14 cellular contexts compared by ENCODE assay signal in genomic region chr11:125170406-125171031, GRCh38. TPM values are rescaled to one million over a fixed set of nuclear protein-coding genes. Genes with fewer than 3 reads are reported as not detected.
DNase-seq lines count a peak whose midpoint lies in the region; ATAC-seq and TF ChIP-seq lines count a peak whose summit lies in the region.
"Had no signal": no experiment of that assay in that cellular context is flagged by ENCODE, and none has a peak within 500 bp of the region (broad histone marks: within the 10 kb centered on the region; RNA-seq: fewer than 3 reads in every experiment).

No MANE protein-coding gene starts in this region.

- WGBS in IMR-90 (ENCODE audit: extremely low coverage in 2 of 2, insufficient read length in 1 of 2), 2 experiments, result no CpG with 5 or more reads among the region's 13 CpGs

- DNase-seq in IMR-90 (peak; percentile 92), ecto neural progenitor cell (ENCODE audit: low spot score) (peak; percentile 66), smooth muscle cell of the brain vasculature (ENCODE audit: low read depth, low spot score) (peak; percentile 87), globus pallidus (ENCODE audit: low spot score) (no peak), germinal center (ENCODE audit: low spot score) (no peak)
- DNase-seq: activated CD8-positive, alpha-beta T cell treated with anti-CD3 and anti-CD28 coated beads for 36 hours; caudate nucleus; immature natural killer cell; NCI-H1417 treated with DMSO at 0.1 percent for 48 hours; stimulated activated CD4-positive, alpha-beta T cell treated with anti-CD3 and anti-CD28 coated beads, Interleukin-15, amount 100 ng/mL, for 24 hours had no signal

- H3K18ac ChIP-seq in IMR-90 (ENCODE audit: low read depth, low read length), result peak overlapping the region; percentile 56; the same call in 1 of the 2 replicates

- 0 out of 2 replicates have a peak overlapping the region, but pooled peaks have one; percentile 34 for H4K91ac ChIP-seq in IMR-90 (ENCODE audit: insufficient read depth, low read depth, low read length)

- peak overlapping the region; percentile 62; the same call in 1 of the 2 replicates for H3K4me2 ChIP-seq in IMR-90 (ENCODE audit: low read depth, low read length)

- H3K9me1 ChIP-seq in IMR-90 (ENCODE audit: insufficient read depth, low read length), result peaks cover 8% of the 10 kb centered on the region

- peak overlapping the region; percentile 38; the same call in 1 of the 2 replicates for H4K5ac ChIP-seq in IMR-90 (ENCODE audit: low read depth, low read length)

- H3K56ac ChIP-seq in IMR-90 (ENCODE audit: extremely low read depth, insufficient read depth, low read length), result no peak overlapping the region

- H3K4me1 ChIP-seq in IMR-90 (ENCODE audit: control insufficient read depth, insufficient read depth, low read length), result peaks cover 19% of the 10 kb centered on the region

- no peak for TF ChIP-seq POLR2A in IMR-90 (IDR thresholded peaks at IDR 0.05; ENCODE audit: low read depth, low read length)

- no peaks in the 10 kb centered on the region for H4K20me1 ChIP-seq in IMR-90 (ENCODE audit: insufficient read depth, low read length)

- peak overlapping the region; percentile 55; the same call in 1 of the 2 replicates for H3K23ac ChIP-seq in IMR-90 (ENCODE audit: low read depth, low read length)

- H2AK9ac ChIP-seq in IMR-90 (replicated peaks; ENCODE audit: low read depth, low read length, poor library complexity), result no peak overlapping the region

- POLR2A ChIA-PET in IMR-90 (lab: Charles Lee; ENCODE audit: unreplicated experiment), result no interaction called here

- ATAC-seq in IMR-90 (ENCODE audit: low read depth), result peak; percentile 74
- ATAC-seq in GM21528 (IDR thresholded peaks at IDR 0.05; ENCODE audit: low FRiP score, unreplicated experiment), result no peak
- ATAC-seq in GM21367 (IDR thresholded peaks at IDR 0.05; ENCODE audit: unreplicated experiment), result no peak
- ATAC-seq: activated CD8-positive, alpha-beta T cell treated with anti-CD3 and anti-CD28 coated beads for 36 hours had no signal

- no peak overlapping the region for H3K4me3 ChIP-seq in IMR-90 (ENCODE audit: insufficient read depth, low read depth, low read length)
- H3K4me3 ChIP-seq: suprapubic skin had no signal

- H3K27me3 ChIP-seq in IMR-90 (ENCODE audit: control insufficient read depth, insufficient read depth, low read length), result peaks cover 2% of the 10 kb centered on the region; the same call in 1 of the 2 replicates
- H3K27me3 ChIP-seq in layer of hippocampus (ENCODE audit: control insufficient read depth, insufficient read depth, low read length), result no peaks in the 10 kb centered on the region

- H3K14ac ChIP-seq in IMR-90 (replicated peaks; ENCODE audit: low read depth, low read length), result peak overlapping the region; percentile 67; the same call in 1 of the 2 replicates

- H2BK20ac ChIP-seq in IMR-90 (ENCODE audit: low read depth, low read length), result peak overlapping the region; percentile 32; the same call in 1 of the 2 replicates

- peak overlapping the region; percentile 50; the same call in 1 of the 3 replicates for H2BK15ac ChIP-seq in IMR-90 (ENCODE audit: low read depth, low read length)

- H3K4ac ChIP-seq in IMR-90 (ENCODE audit: low read depth, low read length), result peak overlapping the region; percentile 67; the same call in 1 of the 2 replicates

- CTCF ChIA-PET in IMR-90 (lab: Yijun Ruan, JAX), result interaction anchor here (1.1 kb wide), 1 partner anchor 195 kb away, joined by 3 read pairs; no protein-coding TSS in a partner anchor

- in situ Hi-C loops in IMR-90 (cut with MboI; ENCODE audit: low sequenced_read_pairs), result no loop called here

- H2BK5ac ChIP-seq in IMR-90 (ENCODE audit: low read depth, low read length, poor library complexity, severe bottlenecking), result no peak overlapping the region

- peak overlapping the region; percentile 11; the same call in 1 of the 2 replicates for H3K9ac ChIP-seq in IMR-90 (ENCODE audit: low read depth, low read length)

- TF ChIP-seq CTCF in IMR-90 (conservative IDR thresholded peaks at IDR 0.05; ENCODE audit: low read depth, low read length), result no peak

- H3K9me3 ChIP-seq in IMR-90 (ENCODE audit: control insufficient read depth, insufficient read depth, low read length), result no peaks in the 10 kb centered on the region
- H3K9me3 ChIP-seq: suprapubic skin had no signal

- peak overlapping the region; percentile 80 for H2AFZ ChIP-seq in IMR-90 (replicated peaks; ENCODE audit: low read length, poor library complexity)

- peaks cover 0 to 16% of the 10 kb centered on the region in 2 experiments; a peak in 1 of 4 replicates for H3K79me1 ChIP-seq in IMR-90 (ENCODE audit: low read depth in 1 of 2, low read length in 2 of 2)

- H4K8ac ChIP-seq in IMR-90 (ENCODE audit: low read depth in 2 of 2, low read length in 2 of 2), result peak overlapping the region; percentile 42 to 75; a peak in 3 of 4 replicates

- dilution Hi-C loops in IMR-90 (cut with HindIII; ENCODE audit: low sequenced_read_pairs, unreplicated experiment), result no loop called here

- H3K36me3 ChIP-seq in IMR-90 (ENCODE audit: control insufficient read depth, insufficient read depth, low read length), result no peaks in the 10 kb centered on the region
- H3K36me3 ChIP-seq: suprapubic skin had no signal

- peak overlapping the region; percentile 85; the same call in 1 of the 2 replicates for H3K27ac ChIP-seq in IMR-90 (ENCODE audit: insufficient read depth, low read length)
- peak overlapping the region; percentile 72 for H3K27ac ChIP-seq in layer of hippocampus (ENCODE audit: low read depth, low read length)
- H3K27ac ChIP-seq: suprapubic skin had no signal

- peak overlapping the region; percentile 70 for H2BK120ac ChIP-seq in IMR-90 (ENCODE audit: low read depth, low read length)

- TF ChIP-seq RAD21 in IMR-90 (IDR thresholded peaks at IDR 0.05; ENCODE audit: low read length), result no peak

- BruUV-seq in IMR-90 (replicated peaks; lab: Mats Ljungman, UMichigan), result no TSS peak

- intact Hi-C loops in IMR-90 (cut with micrococcal nuclease), result loop anchor here (1.0 kb wide), 1 partner anchor 93 kb away; no protein-coding TSS in a partner anchor

- H2AK5ac ChIP-seq in IMR-90 (ENCODE audit: low read depth, low read length), result peak overlapping the region; percentile 28; the same call in 1 of the 2 replicates

TF ChIP-seq in IMR-90, 13 proteins besides CTCF, POLR2A, EP300 and RAD21:
- TF ChIP-seq USF2 (IDR thresholded peaks at IDR 0.05; ENCODE audit: low read depth, low read length) (no peak), BHLHE40 (IDR thresholded peaks at IDR 0.05; ENCODE audit: low read depth, low read length) (no peak), NFE2L2 (IDR thresholded peaks at IDR 0.05; ENCODE audit: low read depth, low read length) (no peak), MAFK (IDR thresholded peaks at IDR 0.05; ENCODE audit: low read depth, low read length) (no peak), MXI1 (IDR thresholded peaks at IDR 0.05; ENCODE audit: borderline replicate concordance, low read depth, low read length) (no peak), CEBPB (IDR thresholded peaks at IDR 0.05; ENCODE audit: low read depth, low read length) (no peak), RCOR1 (IDR thresholded peaks at IDR 0.05; ENCODE audit: insufficient replicate concordance, low read length) (no peak), SMC3 (IDR thresholded peaks at IDR 0.05; ENCODE audit: low read depth, low read length) (no peak), FOS (IDR thresholded peaks at IDR 0.05; ENCODE audit: low read depth, low read length) (no peak), RFX5 (IDR thresholded peaks at IDR 0.05; ENCODE audit: low read depth, low read length) (no peak), ELK1 (IDR thresholded peaks at IDR 0.05; ENCODE audit: borderline replicate concordance, low read depth, low read length) (no peak), MAZ (IDR thresholded peaks at IDR 0.05; ENCODE audit: borderline replicate concordance, low read depth, low read length) (no peak), CHD1 (IDR thresholded peaks at IDR 0.05; ENCODE audit: low read depth, low read length) (no peak)

RNA-seq across cellular contexts. Expression of gene PKNOX2, which starts 6.0 kb away (rescaled TPM):
- total RNA-seq in IMR-90 (2012; rRNA removed), result 0.72 and 1.1 TPM in 2 replicates
- polyA plus RNA-seq in IMR-90 (2012; rRNA removed), result 1.7 and 2.3 TPM in 2 replicates
- 1.4 and 1.6 TPM in 2 replicates for polyA plus RNA-seq in IMR-90 (2012; cell fraction: cytosol; rRNA removed)
- polyA plus RNA-seq in IMR-90 (2012; cell fraction: nucleus; rRNA removed; ENCODE audit: low replicate concordance), result 1.7 and 2.4 TPM in 2 replicates
- total RNA-seq: activated CD8-positive, alpha-beta T cell treated with anti-CD3 and anti-CD28 coated beads for 36 hours had no signal
- polyA plus RNA-seq: immature natural killer cell had no signal

RNA-seq across cellular contexts. Expression of gene TMEM218, which starts 59.1 kb away (rescaled TPM):
- 19.4 and 24.4 TPM in 2 replicates for total RNA-seq in IMR-90 (2012; rRNA removed)
- 17.7 and 23.0 TPM in 2 replicates for polyA plus RNA-seq in IMR-90 (2012; rRNA removed)
- polyA plus RNA-seq in IMR-90 (2012; cell fraction: cytosol; rRNA removed), result 22.3 and 22.4 TPM in 2 replicates
- 16.7 and 47.5 TPM in 2 replicates for polyA plus RNA-seq in IMR-90 (2012; cell fraction: nucleus; rRNA removed; ENCODE audit: low replicate concordance)

Comparison
In these comparisons a context has a peak if more than half of its experiments do, and no peak if none do; other contexts are left out.
1. DNase-seq: peak in IMR-90 (single experiment), ecto neural progenitor cell (single experiment) and smooth muscle cell of the brain vasculature (single experiment); none in globus pallidus (single experiment) and germinal center (single experiment).